1 cellular context compared by ENCODE assay signal in genomic region chr1:12163210-12163609, GRCh38.
TF ChIP-seq lines count a peak whose summit lies in the region.

No MANE protein-coding gene starts in this region.

TF ChIP-seq in GM12878, 131 proteins besides CTCF, POLR2A, EP300 and RAD21 (continued from another document):
- TF ChIP-seq FOXM1 (IDR thresholded peaks at IDR 0.05; ENCODE audit: low read depth, low read length) = peak; percentile 35; the same call in 1 of the 2 replicates
- peak; percentile 71 for TF ChIP-seq SKIL (IDR thresholded peaks at IDR 0.05; ENCODE audit: low read depth, poor library complexity, severe bottlenecking)
- peak; percentile 42; the same call in 1 of the 2 replicates for TF ChIP-seq CREM (IDR thresholded peaks at IDR 0.05; ENCODE audit: low read depth)
- peak; percentile 81 to 84 for TF ChIP-seq IKZF2 (IDR thresholded peaks at IDR 0.05)
- 0 out of 2 replicates have a peak, but pooled peaks have one; percentile 21 for TF ChIP-seq JUND (IDR thresholded peaks at IDR 0.05; ENCODE audit: low read depth, low read length)
- peak; percentile 42; the same call in 1 of the 2 replicates for TF ChIP-seq TCF3 (IDR thresholded peaks at IDR 0.05; ENCODE audit: borderline replicate concordance, insufficient read depth, low read depth, low read length)
- no peak for TF ChIP-seq PAX8 (IDR thresholded peaks at IDR 0.05)
- peak; percentile 68; the same call in 1 of the 2 replicates for TF ChIP-seq GATAD2B (conservative IDR thresholded peaks at IDR 0.05; ENCODE audit: low read depth)
- TF ChIP-seq EED (IDR thresholded peaks at IDR 0.05; ENCODE audit: low read depth) = peak; percentile 66
- peak; percentile 71; the same call in 1 of the 2 replicates for TF ChIP-seq TCF12 (IDR thresholded peaks at IDR 0.05; ENCODE audit: low read depth, low read length)
- peak; percentile 51; the same call in 1 of the 2 replicates for TF ChIP-seq IKZF1 (conservative IDR thresholded peaks at IDR 0.05)
- peak; percentile 65; the same call in 1 of the 2 replicates for TF ChIP-seq MTA2 (IDR thresholded peaks at IDR 0.05; ENCODE audit: low read depth)
- peak; percentile 61; the same call in 1 of the 2 replicates for TF ChIP-seq ZNF687 (IDR thresholded peaks at IDR 0.05)
- 0 out of 4 replicates have a peak, but pooled peaks of 1 of the 2 experiments have one; percentile 8 for TF ChIP-seq SRF (IDR thresholded peaks at IDR 0.05; ENCODE audit: low read depth in 2 of 2, low read length in 2 of 2)
- 0 out of 2 replicates have a peak, but pooled peaks have one; percentile 48 for TF ChIP-seq CBFB (IDR thresholded peaks at IDR 0.05; ENCODE audit: low read depth)
- peak; percentile 84 for TF ChIP-seq JUNB (IDR thresholded peaks at IDR 0.05)
- TF ChIP-seq ATF7 (IDR thresholded peaks at IDR 0.05; ENCODE audit: low read depth) = peak; percentile 57
- peak; percentile 61; the same call in 1 of the 2 replicates for TF ChIP-seq ZSCAN29 (IDR thresholded peaks at IDR 0.05)
- no peak for TF ChIP-seq SREBF1 (IDR thresholded peaks at IDR 0.05; ENCODE audit: low read length)
- no peak for TF ChIP-seq CUX1 (IDR thresholded peaks at IDR 0.05; ENCODE audit: insufficient replicate concordance, low read depth, low read length)
- 0 out of 2 replicates have a peak, but pooled peaks have one; percentile 41 for TF ChIP-seq ZNF217 (IDR thresholded peaks at IDR 0.05)
- 0 out of 2 replicates have a peak, but pooled peaks have one; percentile 13 for TF ChIP-seq NR2F1 (conservative IDR thresholded peaks at IDR 0.05)
- TF ChIP-seq STAT1 (conservative IDR thresholded peaks at IDR 0.05) = no peak
- no peak for TF ChIP-seq CHD2 (IDR thresholded peaks at IDR 0.05; ENCODE audit: borderline replicate concordance, low read depth, low read length)
- TF ChIP-seq BHLHE40 (IDR thresholded peaks at IDR 0.05; ENCODE audit: borderline replicate concordance in 1 of 2, low read depth in 2 of 2, low read length in 1 of 2) = peak in 1 of 2 experiments; percentile 71; a peak in 1 of 4 replicates
- TF ChIP-seq RELB (IDR thresholded peaks at IDR 0.05; ENCODE audit: low read depth) = peak; percentile 66
- TF ChIP-seq MEF2B (IDR thresholded peaks at IDR 0.05; ENCODE audit: partially characterized antibody, poor library complexity, severe bottlenecking) = peak; percentile 13
- no peak for TF ChIP-seq HDAC2 (IDR thresholded peaks at IDR 0.05)
- TF ChIP-seq BCL11A (IDR thresholded peaks at IDR 0.05; ENCODE audit: low read depth, low read length) = 0 out of 2 replicates have a peak, but pooled peaks have one; percentile 11
- TF ChIP-seq DPF2 (IDR thresholded peaks at IDR 0.05) = peak; percentile 47; the same call in 1 of the 2 replicates
- TF ChIP-seq NBN (IDR thresholded peaks at IDR 0.05) = peak; percentile 65; the same call in 1 of the 2 replicates
- peak; percentile 42 for TF ChIP-seq BCL3 (IDR thresholded peaks at IDR 0.05; ENCODE audit: borderline replicate concordance, insufficient read depth, low read depth, low read length, poor library complexity, severe bottlenecking)
- TF ChIP-seq POU2F2 (IDR thresholded peaks at IDR 0.05; ENCODE audit: borderline replicate concordance, low read depth, low read length) = peak; percentile 44; the same call in 1 of the 3 replicates
- TF ChIP-seq NFIC (IDR thresholded peaks at IDR 0.05; ENCODE audit: low read depth, low read length) = peak; percentile 36; the same call in 1 of the 2 replicates
- TF ChIP-seq BACH1 (IDR thresholded peaks at IDR 0.05; ENCODE audit: borderline replicate concordance) = peak; percentile 19; the same call in 1 of the 2 replicates
- peak; percentile 58; the same call in 1 of the 2 replicates for TF ChIP-seq IRF4 (IDR thresholded peaks at IDR 0.05; ENCODE audit: low read depth, low read length)
- TF ChIP-seq RUNX3 (IDR thresholded peaks at IDR 0.05; ENCODE audit: low read length) = peak; percentile 91
